Comparison of ENCODE assay signal across 41 cellular contexts in the genomic region with DNA sequence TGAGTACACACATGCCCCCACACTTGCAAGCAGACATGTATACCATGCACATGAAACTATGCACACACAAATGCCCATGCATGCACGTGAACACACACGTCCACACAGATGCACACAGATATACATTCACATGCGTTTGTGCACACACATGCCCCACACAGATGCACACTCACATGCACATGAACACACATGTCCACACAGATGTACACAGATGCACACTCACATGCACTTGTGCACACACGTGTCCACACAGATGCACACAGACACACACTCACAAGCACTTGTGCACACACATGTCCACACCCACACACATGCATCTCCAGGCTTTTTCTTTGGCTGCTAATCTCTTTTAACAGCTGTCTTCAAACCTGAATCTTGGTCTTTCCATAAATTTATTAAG. TPM values are rescaled to one million over a fixed set of nuclear protein-coding genes. Genes with fewer than 3 reads are reported as not detected.
"Had no signal": no experiment of that assay in that cellular context is flagged by ENCODE, and none has a peak within 500 bp of the region (broad histone marks: within the 10 kb centered on the region; RNA-seq: fewer than 3 reads in every experiment).

No MANE protein-coding gene starts in this region.

- H3K27ac ChIP-seq: adrenal gland, body of pancreas, brain microvascular endothelial cell, breast epithelium, cardiac muscle cell, VCaP had no signal

- H3K4me1 ChIP-seq: adrenal gland, body of pancreas, breast epithelium had no signal

- H3K27ac Mint-ChIP-seq: activated B cell treated with CpG ODN at 0.5 μM for 24 hours; activated CD4-positive, alpha-beta memory T cell treated with anti-CD3 and anti-CD28 coated beads, Interleukin-2, amount 10 ng/mL, durations not matched to agents 7 days and 5 days; activated CD4-positive, alpha-beta T cell treated with anti-CD3 and anti-CD28 coated beads, Interleukin-2, amount 10 ng/mL, durations not matched to agents 7 days and 5 days; activated CD8-positive, alpha-beta memory T cell treated with anti-CD3 and anti-CD28 coated beads, Interleukin-2, amount 10 ng/mL, durations not matched to agents 7 days and 5 days; activated CD8-positive, alpha-beta T cell treated with anti-CD3 and anti-CD28 coated beads, Interleukin-2, amount 10 ng/mL, durations not matched to agents 7 days and 5 days; activated naive CD4-positive, alpha-beta T cell treated with anti-CD3 and anti-CD28 coated beads for 36 hours; activated naive CD4-positive, alpha-beta T cell treated with anti-CD3 and anti-CD28 coated beads, Interleukin-2, amount 50 U/mL, for 72 hours; activated T-cell treated with anti-CD3 and anti-CD28 coated beads, Interleukin-2, amount 50 U/mL, for 72 hours; activated T-helper 1 cell treated with anti-CD3 and anti-CD28 coated beads, Interleukin-12 subunit alpha, Interleukin-12 subunit beta, Interleukin-2, Interleukin-4 antibody, amounts not matched to agents 30 ng/mL and 10 ng/mL and 1 ng/mL, durations not matched to agents 14 hours and 24 hours and 36 hours; activated T-helper 17 cell treated with anti-CD3 and anti-CD28 coated beads, Interleukin-2, amount 50 U/mL, for 72 hours; T-helper 1 cell treated with Interleukin-12 subunit alpha and Interleukin-12 subunit beta and Interleukin-4 antibody, amounts not matched to agents 30 μg/mL and 1 μg/mL, for 36 hours; T-helper 2 cell treated with Interferon-gamma antibody and Interleukin-4, amounts not matched to agents 5 μg/mL and 100 μg/mL, for 36 hours had no signal

- H3K9me3 ChIP-seq: adrenal gland, body of pancreas, breast epithelium had no signal

- H3K36me3 Mint-ChIP-seq: activated naive CD4-positive, alpha-beta T cell treated with anti-CD3 and anti-CD28 coated beads, Interleukin-2, amount 50 U/mL, for 72 hours had no signal

- FAIRE-seq: astrocyte, TTC549 had no signal

- H3K27me3 ChIP-seq: adrenal gland, body of pancreas, brain microvascular endothelial cell, cardiac muscle cell had no signal

- H3K9me3 Mint-ChIP-seq: activated B cell treated with CpG ODN at 0.5 μM for 24 hours; activated CD4-positive, alpha-beta T cell treated with anti-CD3 and anti-CD28 coated beads, Interleukin-2, amount 10 ng/mL, durations not matched to agents 7 days and 5 days; activated naive CD4-positive, alpha-beta T cell treated with anti-CD3 and anti-CD28 coated beads for 36 hours; activated T-cell treated with anti-CD3 and anti-CD28 coated beads, Interleukin-2, amount 50 U/mL, for 4 hours; activated T-cell treated with anti-CD3 and anti-CD28 coated beads, Interleukin-2, amount 50 U/mL, for 72 hours; activated T-helper 1 cell treated with anti-CD3 and anti-CD28 coated beads, Interleukin-12 subunit alpha, Interleukin-12 subunit beta, Interleukin-2, Interleukin-4 antibody, amounts not matched to agents 30 ng/mL and 10 ng/mL and 1 ng/mL, durations not matched to agents 14 hours and 24 hours and 36 hours; activated T-helper 17 cell treated with anti-CD3 and anti-CD28 coated beads, Interleukin-2, amount 50 U/mL, for 72 hours; T-helper 1 cell treated with Interleukin-12 subunit alpha and Interleukin-12 subunit beta and Interleukin-4 antibody, amounts not matched to agents 30 μg/mL and 1 μg/mL, for 36 hours; T-helper 2 cell treated with Interferon-gamma antibody and Interleukin-4, amounts not matched to agents 5 μg/mL and 100 μg/mL, for 36 hours had no signal

- H3K36me3 ChIP-seq: adrenal gland, brain microvascular endothelial cell, breast epithelium, cardiac muscle cell had no signal

- DNase-seq: activated B cell treated with CpG ODN at 0.5 μM for 24 hours; activated CD4-positive, alpha-beta memory T cell treated with anti-CD3 and anti-CD28 coated beads, Interleukin-2, amount 10 ng/mL, durations not matched to agents 7 days and 5 days; activated CD4-positive, alpha-beta T cell treated with anti-CD3 and anti-CD28 coated beads for 4 hours; activated CD4-positive, alpha-beta T cell treated with anti-CD3 and anti-CD28 coated beads, Interleukin-2, amount 10 ng/mL, durations not matched to agents 7 days and 5 days; activated CD4-positive, alpha-beta T cell treated with anti-CD3 and anti-CD28 coated beads, Interleukin-2, amount 50 U/mL, for 48 hours; activated CD4-positive, CD25-positive, alpha-beta regulatory T cell treated with anti-CD3 and anti-CD28 coated beads, Interleukin-2, amount 50 U/mL, for 72 hours; activated CD8-positive, alpha-beta memory T cell treated with anti-CD3 and anti-CD28 coated beads for 24 hours; activated CD8-positive, alpha-beta memory T cell treated with anti-CD3 and anti-CD28 coated beads, Interleukin-2, amount 10 ng/mL, durations not matched to agents 7 days and 5 days; activated CD8-positive, alpha-beta T cell treated with anti-CD3 and anti-CD28 coated beads, Interleukin-2, amount 10 ng/mL, durations not matched to agents 7 days and 5 days; activated effector memory CD4-positive, alpha-beta T cell treated with anti-CD3 and anti-CD28 coated beads, Interleukin-2, amount 50 U/mL, for 16 hours; activated gamma-delta T cell treated with Interleukin-2 at 50 U/mL for 16 hours; activated naive CD4-positive, alpha-beta T cell; activated naive CD4-positive, alpha-beta T cell treated with anti-CD3 and anti-CD28 coated beads for 36 hours; activated naive CD4-positive, alpha-beta T cell treated with anti-CD3 and anti-CD28 coated beads, Interleukin-2, amount 50 U/mL, for 16 hours; activated T-cell treated with anti-CD3 and anti-CD28 coated beads for 4 hours; activated T-cell treated with anti-CD3 and anti-CD28 coated beads, Interleukin-2, amount 50 U/mL, for 1 hour; activated T-cell treated with anti-CD3 and anti-CD28 coated beads, Interleukin-2, amount 50 U/mL, for 4 hours; activated T-cell treated with anti-CD3 and anti-CD28 coated beads, Interleukin-2, amount 50 U/mL, for 72 hours; adrenal gland; amniotic stem cell; aorta; body of pancreas; brain microvascular endothelial cell; caudate nucleus; cerebellar nuclear complex; SW 1271; T-helper 1 cell; T-helper 2 cell; T-helper 9 cell had no signal

- H3K4me3 ChIP-seq: adrenal gland, body of pancreas, breast epithelium, cardiac muscle cell had no signal

- H3K27me3 Mint-ChIP-seq: activated CD4-positive, alpha-beta T cell treated with anti-CD3 and anti-CD28 coated beads, Interleukin-2, amount 10 ng/mL, durations not matched to agents 7 days and 5 days had no signal

- H3K4me3 Mint-ChIP-seq: activated B cell treated with CpG ODN at 0.5 μM for 24 hours; activated CD4-positive, alpha-beta memory T cell treated with anti-CD3 and anti-CD28 coated beads, Interleukin-2, amount 10 ng/mL, durations not matched to agents 7 days and 5 days; activated CD4-positive, alpha-beta T cell treated with anti-CD3 and anti-CD28 coated beads, Interleukin-2, amount 10 ng/mL, durations not matched to agents 7 days and 5 days; activated CD8-positive, alpha-beta memory T cell treated with anti-CD3 and anti-CD28 coated beads, Interleukin-2, amount 10 ng/mL, durations not matched to agents 7 days and 5 days; activated CD8-positive, alpha-beta T cell treated with anti-CD3 and anti-CD28 coated beads, Interleukin-2, amount 10 ng/mL, durations not matched to agents 7 days and 5 days; activated naive CD4-positive, alpha-beta T cell treated with anti-CD3 and anti-CD28 coated beads for 36 hours; activated T-cell treated with anti-CD3 and anti-CD28 coated beads, Interleukin-2, amount 50 U/mL, for 4 hours; activated T-cell treated with anti-CD3 and anti-CD28 coated beads, Interleukin-2, amount 50 U/mL, for 72 hours; activated T-helper 1 cell treated with anti-CD3 and anti-CD28 coated beads, Interleukin-12 subunit alpha, Interleukin-12 subunit beta, Interleukin-2, Interleukin-4 antibody, amounts not matched to agents 30 ng/mL and 10 ng/mL and 1 ng/mL, durations not matched to agents 14 hours and 24 hours and 36 hours; activated T-helper 17 cell treated with anti-CD3 and anti-CD28 coated beads, Interleukin-2, amount 50 U/mL, for 72 hours; central memory CD8-positive, alpha-beta T cell; T-helper 1 cell treated with Interleukin-12 subunit alpha and Interleukin-12 subunit beta and Interleukin-4 antibody, amounts not matched to agents 30 μg/mL and 1 μg/mL, for 36 hours; T-helper 2 cell treated with Interferon-gamma antibody and Interleukin-4, amounts not matched to agents 5 μg/mL and 100 μg/mL, for 36 hours had no signal

- ATAC-seq: activated CD8-positive, alpha-beta memory T cell treated with anti-CD3 and anti-CD28 coated beads, Interleukin-2, amount 10 ng/mL, durations not matched to agents 7 days and 5 days; activated CD8-positive, alpha-beta T cell treated with anti-CD3 and anti-CD28 coated beads, Interleukin-2, amount 10 ng/mL, durations not matched to agents 7 days and 5 days; activated naive CD4-positive, alpha-beta T cell treated with anti-CD3 and anti-CD28 coated beads, Interleukin-2, amount 50 U/mL, for 72 hours; activated T-cell treated with anti-CD3 and anti-CD28 coated beads, Interleukin-2, amount 50 U/mL, for 4 hours; activated T-cell treated with anti-CD3 and anti-CD28 coated beads, Interleukin-2, amount 50 U/mL, for 72 hours; activated T-helper 17 cell treated with anti-CD3 and anti-CD28 coated beads, Interleukin-2, amount 50 U/mL, for 72 hours; body of pancreas had no signal

- H3K4me1 Mint-ChIP-seq: activated CD4-positive, alpha-beta memory T cell treated with anti-CD3 and anti-CD28 coated beads, Interleukin-2, amount 10 ng/mL, durations not matched to agents 7 days and 5 days; central memory CD8-positive, alpha-beta T cell had no signal

RNA-seq across cellular contexts. Expression of a gene that starts 31.1 kb away (rescaled TPM):
- total RNA-seq: activated CD4-positive, alpha-beta T cell treated with anti-CD3 and anti-CD28 coated beads, Interleukin-2, amount 10 ng/mL, durations not matched to agents 7 days and 5 days; activated T-helper 1 cell treated with anti-CD3 and anti-CD28 coated beads, Interleukin-12 subunit alpha, Interleukin-12 subunit beta, Interleukin-2, Interleukin-4 antibody, amounts not matched to agents 30 ng/mL and 10 ng/mL and 1 ng/mL, durations not matched to agents 14 hours and 24 hours and 36 hours; chondrocyte had no signal
- polyA plus RNA-seq: aorta had no signal
